10 cellular contexts compared by ENCODE assay signal in genomic region chr4:25310066-25310824, GRCh38. TPM values are rescaled to one million over a fixed set of nuclear protein-coding genes. Genes with fewer than 3 reads are reported as not detected.
A peak's percentile ranks its signal among the peaks of the same experiment; 100 is the strongest.
DNase-seq lines count a peak whose midpoint lies in the region; ATAC-seq and TF ChIP-seq lines count a peak whose summit lies in the region.
"Had no signal": no experiment of that assay in that cellular context is flagged by ENCODE, and none has a peak within 500 bp of the region (broad histone marks: within the 10 kb centered on the region; RNA-seq: fewer than 3 reads in every experiment).

No MANE protein-coding gene starts in this region.

- no peak for TF ChIP-seq CTCF in neutrophil (IDR thresholded peaks at IDR 0.05)
- no peak for TF ChIP-seq CTCF in PC-9 (conservative IDR thresholded peaks at IDR 0.05)

- H3K9me3 ChIP-seq in neutrophil (no peaks in the 10 kb centered on the region), PC-9 (ENCODE audit: insufficient read depth, low read depth) (0 out of 2 replicates have a peak, but pooled peaks cover 3% of the 10 kb centered on the region)

- BruUV-seq in PC-9 (replicated peaks; lab: Mats Ljungman, UMichigan) = no TSS peak

- intact Hi-C loops in PC-9 (cut with micrococcal nuclease; ENCODE audit: unreplicated experiment) = no loop called here

- no peaks in the 10 kb centered on the region for H4K20me1 ChIP-seq in PC-9 (ENCODE audit: insufficient read depth)

- H3F3A ChIP-seq in PC-9 (ENCODE audit: insufficient read depth, low read depth) = peaks cover 8% of the 10 kb centered on the region

- no peak overlapping the region for H3K4me2 ChIP-seq in PC-9

- H3K79me2 ChIP-seq in PC-9 (ENCODE audit: low read depth) = peaks cover 14% of the 10 kb centered on the region

- ATAC-seq in HG02852 (IDR thresholded peaks at IDR 0.05; ENCODE audit: unreplicated experiment) = peak; percentile 60

- H3K4me3 ChIP-seq in neutrophil (ENCODE audit: low read depth in 1 of 2, low read length in 1 of 2) (no peak overlapping the region), PC-9 (no peak overlapping the region)

- H2AFZ ChIP-seq in PC-9 = no peak overlapping the region

- H3K4me1 ChIP-seq in neutrophil (ENCODE audit: control insufficient read depth in 1 of 2, insufficient read depth in 1 of 2, low read depth in 1 of 2, low read length in 1 of 2) = peaks cover 12 to 14% of the 10 kb centered on the region in 2 experiments
- H3K4me1 ChIP-seq in PC-9 (replicated peaks; ENCODE audit: insufficient read depth) = peaks cover 17% of the 10 kb centered on the region

- H3K36me3 ChIP-seq in neutrophil = no peaks in the 10 kb centered on the region
- H3K36me3 ChIP-seq in PC-9 (ENCODE audit: low read depth) = no peaks in the 10 kb centered on the region

- CTCF ChIA-PET in PC-9 (lab: Charles Lee) = no interaction called here

- H3K27ac ChIP-seq in neutrophil (peak overlapping the region; percentile 20), PC-9 (no peak overlapping the region)

- DNase-seq in MV-4-11 (lab: John Stamatoyannopoulos, UW) (peak; percentile 75), NCI-H510A treated with DMSO at 0.1 percent for 48 hours (lab: John Stamatoyannopoulos, UW) (no peak), NCI-H524 treated with DMSO at 0.1 percent for 48 hours (lab: John Stamatoyannopoulos, UW) (no peak), T-helper 2 cell (no peak), PC-9 (no peak)
- DNase-seq: SHP77 treated with DMSO at 0.1 percent for 48 hours; stimulated activated CD4-positive, alpha-beta T cell treated with anti-CD3 and anti-CD28 coated beads, Interleukin-12 subunit alpha, Interleukin-12 subunit beta, amount 100 ng/mL, for 4 hours had no signal

- peak; percentile 34 for TF ChIP-seq POLR2A in GM19099 (IDR thresholded peaks at IDR 0.05; ENCODE audit: extremely low read depth, insufficient read length, low read depth)

- POLR2A ChIA-PET in PC-9 (lab: Charles Lee; ENCODE audit: unreplicated experiment) = no interaction called here

- no peaks in the 10 kb centered on the region for H3K9me2 ChIP-seq in PC-9 (ENCODE audit: insufficient read depth)

- no peaks in the 10 kb centered on the region for H3K27me3 ChIP-seq in neutrophil
- no peaks in the 10 kb centered on the region for H3K27me3 ChIP-seq in PC-9 (ENCODE audit: insufficient read depth, low read depth)

RNA-seq across cellular contexts. Expression of gene ZCCHC4, which starts 2.3 kb away (rescaled TPM):
- 11.7 and 12.2 TPM in 2 replicates for total RNA-seq in PC-9 (2021)
